9 cellular contexts compared by ENCODE assay signal in genomic region chr1:231757101-231757404, GRCh38.
DNase-seq lines count a peak whose midpoint lies in the region; ATAC-seq and TF ChIP-seq lines count a peak whose summit lies in the region.
"Had no signal": no experiment of that assay in that cellular context is flagged by ENCODE, and none has a peak within 500 bp of the region (broad histone marks: within the 10 kb centered on the region; RNA-seq: fewer than 3 reads in every experiment).

No MANE protein-coding gene starts in this region.

- intact Hi-C loops in Panc1 (cut with micrococcal nuclease; ENCODE audit: unreplicated experiment): loop anchor here (5.0 kb wide), 1 partner anchor 45 kb away; no protein-coding TSS in a partner anchor

- no peak overlapping the region for H2AFZ ChIP-seq in neural cell (ENCODE audit: low read depth, low read length)

- ATAC-seq in HG02970 (IDR thresholded peaks at IDR 0.05; ENCODE audit: low FRiP score, unreplicated experiment): peak; percentile 32
- peak; percentile 63 for ATAC-seq in Panc1

- no peaks in the 10 kb centered on the region for H3K4me1 ChIP-seq in Panc1 (ENCODE audit: control insufficient read depth, insufficient read depth, low read length)

- no peaks in the 10 kb centered on the region for H3K36me3 ChIP-seq in Panc1 (ENCODE audit: control insufficient read depth, insufficient read depth, low read length)
- no peaks in the 10 kb centered on the region for H3K36me3 ChIP-seq in neural cell (ENCODE audit: insufficient read depth, low read length)

- H3K79me2 ChIP-seq in neural cell (replicated peaks; ENCODE audit: insufficient read depth, low read length): no peaks in the 10 kb centered on the region

- no peak; the same call in none of the 2 replicates for TF ChIP-seq CTCF in Panc1 (IDR thresholded peaks at IDR 0.05)
- no peak for TF ChIP-seq CTCF in neural cell (IDR thresholded peaks at IDR 0.05; ENCODE audit: poor library complexity, severe bottlenecking)

- CTCF ChIA-PET in Panc1 (lab: Charles Lee): interaction anchor here (0.6 to 1.4 kb wide), 8 partner anchors 19 to 1128 kb away, joined by 3 to 4 read pairs (median 3); no protein-coding TSS in a partner anchor

- POLR2A ChIA-PET in Panc1 (lab: Charles Lee): interaction anchor here (0.6 kb wide), 1 partner anchor 1038 kb away, joined by 8 read pairs; no protein-coding TSS in a partner anchor

- BruUV-seq in Panc1 (replicated peaks; lab: Mats Ljungman, UMichigan): no TSS peak

- no peak overlapping the region for H3K9ac ChIP-seq in neural cell (ENCODE audit: low read length)

- in situ Hi-C loops in Panc1 (cut with HindIII; ENCODE audit: low pct_unique_long_range_greater_than_20kb, low sequenced_read_pairs): no loop called here

- H3K9me3 ChIP-seq in Panc1 (ENCODE audit: control insufficient read depth, insufficient read depth, low read depth, low read length) (no peaks in the 10 kb centered on the region), neural cell (ENCODE audit: low read length) (no peaks in the 10 kb centered on the region)

- DNase-seq in DMS153 (lab: John Stamatoyannopoulos, UW) (peak; percentile 38), DMS153 treated with DMSO at 0.1 percent for 48 hours (lab: John Stamatoyannopoulos, UW; ENCODE audit: unreplicated experiment) (no peak), Panc1 (ENCODE audit: low read depth, low spot score) (no peak), mesenteric fat pad (ENCODE audit: low spot score) (no peak), dermis blood vessel endothelial cell (no peak)
- DNase-seq in stimulated activated CD4-positive, alpha-beta T cell treated with anti-CD3 and anti-CD28 coated beads, Interleukin-4, amount 100 ng/mL, for 24 hours: no peak

- no peaks in the 10 kb centered on the region for H3F3A ChIP-seq in neural cell (ENCODE audit: insufficient read depth, low read length, poor library complexity, severe bottlenecking)

- H3K27ac ChIP-seq in Panc1 (ENCODE audit: low read length) (no peak overlapping the region), neural cell (ENCODE audit: low read length) (no peak overlapping the region)
- H3K27ac ChIP-seq: epithelial cell of prostate had no signal

- no peaks in the 10 kb centered on the region for H3K9me2 ChIP-seq in neural cell (ENCODE audit: insufficient read depth, low read length)

- no peaks in the 10 kb centered on the region for H4K20me1 ChIP-seq in neural cell (ENCODE audit: insufficient read depth)

- no peak for TF ChIP-seq EP300 in neural cell (conservative IDR thresholded peaks at IDR 0.05; ENCODE audit: poor library complexity, severe bottlenecking)

- H3K4me3 ChIP-seq in Panc1 (ENCODE audit: low read depth in 2 of 2, low read length in 2 of 2) (no peak overlapping the region), neural cell (ENCODE audit: low read length) (no peak overlapping the region)

- H3K27me3 ChIP-seq in Panc1 (ENCODE audit: control insufficient read depth, insufficient read depth, low read length): no peaks in the 10 kb centered on the region; the same call in 1 of the 2 replicates
- H3K27me3 ChIP-seq in neural cell (ENCODE audit: insufficient read depth, low read depth, low read length): no peaks in the 10 kb centered on the region

- no peak overlapping the region for H3K4me2 ChIP-seq in neural cell (ENCODE audit: low read length)

- TF ChIP-seq RAD21 in neural cell (conservative IDR thresholded peaks at IDR 0.05): no peak

TF ChIP-seq in neural cell, 6 proteins besides CTCF, POLR2A, EP300 and RAD21:
- TF ChIP-seq SMC3 (conservative IDR thresholded peaks at IDR 0.05; ENCODE audit: poor library complexity) (peak; percentile 29), EZH2 (IDR thresholded peaks at IDR 0.05; ENCODE audit: borderline replicate concordance, insufficient read depth, low read length, poor library complexity, severe bottlenecking) (no peak)
